In genomic region chr13:113369189-113369588, GRCh38 we compare ENCODE assay signal across 1 cellular context.
TF ChIP-seq lines count a peak whose summit lies in the region.

No MANE protein-coding gene starts in this region.

TF ChIP-seq in H1, 55 proteins besides CTCF, POLR2A, EP300 and RAD21 (continued from another document):
- no peak for TF ChIP-seq CHD7 (IDR thresholded peaks at IDR 0.05; ENCODE audit: insufficient replicate concordance, low read length)
- no peak for TF ChIP-seq RXRA (IDR thresholded peaks at IDR 0.05; ENCODE audit: insufficient read depth, low read depth, low read length)
- no peak for TF ChIP-seq SUZ12 (IDR thresholded peaks at IDR 0.05; ENCODE audit: low read length)
- no peak for TF ChIP-seq SIN3A (conservative IDR thresholded peaks at IDR 0.05 in 1 of 2, IDR thresholded peaks at IDR 0.05 in 1 of 2; ENCODE audit: low read depth in 1 of 2, low read length in 2 of 2)
- TF ChIP-seq CBX8 (IDR thresholded peaks at IDR 0.05; ENCODE audit: borderline replicate concordance, low read depth, low read length), result no peak
- no peak for TF ChIP-seq EGR1 (IDR thresholded peaks at IDR 0.05; ENCODE audit: borderline replicate concordance, low read depth, low read length)
- TF ChIP-seq SP4 (IDR thresholded peaks at IDR 0.05; ENCODE audit: low read length), result no peak
- no peak for TF ChIP-seq POLR2AphosphoS5 (IDR thresholded peaks at IDR 0.05; ENCODE audit: low read depth, low read length)
- no peak for TF ChIP-seq SAP30 (IDR thresholded peaks at IDR 0.05; ENCODE audit: insufficient read depth, insufficient replicate concordance, low read length)
- no peak for TF ChIP-seq CBX5 (IDR thresholded peaks at IDR 0.05; ENCODE audit: low read depth, low read length)
- TF ChIP-seq BRCA1 (IDR thresholded peaks at IDR 0.05; ENCODE audit: low read depth, low read length), result no peak
- TF ChIP-seq SP1 (IDR thresholded peaks at IDR 0.05; ENCODE audit: low read depth, low read length), result no peak
- TF ChIP-seq BACH1 (IDR thresholded peaks at IDR 0.05; ENCODE audit: low read length), result no peak
